In the genomic region with DNA sequence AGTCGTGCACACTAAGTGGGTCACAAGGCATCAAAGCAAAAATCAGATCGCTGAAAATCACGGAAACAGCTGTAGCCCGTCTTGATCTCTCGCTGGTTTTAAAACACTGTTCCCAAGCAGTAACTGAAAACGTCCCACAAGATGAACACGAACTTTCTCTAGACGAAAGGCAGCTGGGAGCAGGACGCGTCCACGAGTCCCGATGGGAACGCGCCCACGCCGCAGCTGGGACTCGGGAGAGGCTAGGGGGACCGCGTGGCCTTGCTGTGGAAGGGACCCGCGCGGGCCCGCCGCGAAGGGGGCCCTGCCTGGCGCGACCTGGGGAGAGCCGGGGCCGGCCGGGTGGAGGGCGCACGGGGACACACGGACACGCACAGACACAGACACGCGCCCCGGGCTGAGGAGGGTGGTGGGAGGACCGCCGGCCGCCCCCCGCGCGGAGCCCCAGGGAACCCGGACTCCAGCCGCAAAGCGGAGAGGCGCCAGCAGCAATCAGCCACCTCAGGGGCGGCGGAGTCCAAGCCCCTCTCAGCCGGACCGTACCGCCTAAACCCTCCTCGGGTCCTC, we compare ENCODE assay signal across 8 cellular contexts. TPM values are rescaled to one million over a fixed set of nuclear protein-coding genes. Genes with fewer than 3 reads are reported as not detected.
DNase-seq lines count a peak whose midpoint lies in the region; ATAC-seq, FAIRE-seq and TF ChIP-seq lines count a peak whose summit lies in the region.

No MANE protein-coding gene starts in this region.

- peak overlapping the region; percentile 99 for H3K4me3 Mint-ChIP-seq in astrocyte (ENCODE audit: unreplicated experiment)

- peaks cover 42% of the 10 kb centered on the region for H3K4me1 ChIP-seq in OCI-LY7 (ENCODE audit: insufficient read depth, low read length, poor library complexity, severe bottlenecking)
- H3K4me1 ChIP-seq in astrocyte (ENCODE audit: insufficient read depth, low read length) = peaks cover 29% of the 10 kb centered on the region
- peaks cover 2% of the 10 kb centered on the region; the same call in 1 of the 2 replicates for H3K4me1 ChIP-seq in iPS DF 6.9 (ENCODE audit: control insufficient read depth, insufficient read depth, low read length)
- peaks cover 4 to 13% (median 9%) of the 10 kb centered on the region in 3 donors for H3K4me1 ChIP-seq in skeletal muscle tissue (ENCODE audit: control insufficient read depth in 3 of 3, insufficient read depth in 3 of 3, low read length in 3 of 3)

- peak overlapping the region; percentile 89 for H3K4me2 ChIP-seq in OCI-LY7 (ENCODE audit: low read length)
- H3K4me2 ChIP-seq in astrocyte (ENCODE audit: low read length) = peak overlapping the region; percentile 86

- H3K9me3 ChIP-seq in OCI-LY7 (ENCODE audit: low read length) (no peaks in the 10 kb centered on the region), astrocyte (ENCODE audit: insufficient read depth, low read depth, low read length) (no peaks in the 10 kb centered on the region), iPS DF 6.9 (ENCODE audit: control insufficient read depth, insufficient read depth, low read length) (no peaks in the 10 kb centered on the region), skeletal muscle tissue (ENCODE audit: control insufficient read depth in 3 of 3, low read length in 3 of 3) (no peaks in the 10 kb centered on the region)

- TF ChIP-seq CTCF in OCI-LY7 (conservative IDR thresholded peaks at IDR 0.05; ENCODE audit: low read length) = no peak; the same call in 1 of the 2 replicates
- TF ChIP-seq CTCF in astrocyte (IDR thresholded peaks at IDR 0.05; ENCODE audit: insufficient read depth, low read depth, low read length) = no peak

- H3K36me3 ChIP-seq in OCI-LY7 (ENCODE audit: insufficient read depth, low read length) (peaks cover 90% of the 10 kb centered on the region), astrocyte (ENCODE audit: insufficient read depth, low read length) (no peaks in the 10 kb centered on the region), iPS DF 6.9 (ENCODE audit: control insufficient read depth, insufficient read depth, low read length) (no peaks in the 10 kb centered on the region), skeletal muscle tissue (ENCODE audit: control insufficient read depth in 3 of 3, insufficient read depth in 3 of 3, low read length in 3 of 3) (no peaks in the 10 kb centered on the region)

- H3K36me3 Mint-ChIP-seq in astrocyte (ENCODE audit: low read depth, unreplicated experiment) = peaks cover 4% of the 10 kb centered on the region

- H3K4me3 ChIP-seq in OCI-LY7 (ENCODE audit: low read depth, low read length, poor library complexity, severe bottlenecking) = peak overlapping the region; percentile 98
- H3K4me3 ChIP-seq in astrocyte (ENCODE audit: insufficient read depth, low read depth, low read length) = peak overlapping the region; percentile 95
- peak overlapping the region; percentile 97 for H3K4me3 ChIP-seq in iPS DF 6.9 (ENCODE audit: low read length)
- peak overlapping the region; percentile 71 to 90 (median 86) for H3K4me3 ChIP-seq in skeletal muscle tissue (ENCODE audit: low read length in 3 of 3)

- H3K9ac ChIP-seq in astrocyte (ENCODE audit: low read length) (peak overlapping the region; percentile 95), skeletal muscle tissue (ENCODE audit: low read depth in 1 of 3, low read length in 3 of 3) (peak overlapping the region; percentile 75 to 88 (median 85))

- FAIRE-seq in astrocyte (lab: Jason Lieb, UNC) = no peak

- POLR2A ChIA-PET in OCI-LY7 (lab: Charles Lee) = interaction anchor here (0.5 to 10.6 kb wide), 17 partner anchors 8 to 1039 kb away, joined by 3 to 226 read pairs (median 6); no protein-coding TSS in a partner anchor

- peak overlapping the region; percentile 75 for H3K27ac ChIP-seq in OCI-LY7 (ENCODE audit: low read depth, low read length, poor library complexity, severe bottlenecking)
- peak overlapping the region; percentile 89 for H3K27ac ChIP-seq in astrocyte (ENCODE audit: low read depth, low read length)
- H3K27ac ChIP-seq in iPS DF 6.9 (ENCODE audit: low read length) = no peak overlapping the region
- H3K27ac ChIP-seq in skeletal muscle tissue (ENCODE audit: low read depth, low read length) = peak overlapping the region; percentile 78

- no peaks in the 10 kb centered on the region for H3K9me3 Mint-ChIP-seq in astrocyte (ENCODE audit: unreplicated experiment)

- H3K27me3 ChIP-seq in astrocyte (ENCODE audit: insufficient read depth, low read length) = peaks cover 7% of the 10 kb centered on the region
- no peaks in the 10 kb centered on the region for H3K27me3 ChIP-seq in iPS DF 6.9 (ENCODE audit: control insufficient read depth, insufficient read depth, low read length)
- H3K27me3 ChIP-seq in skeletal muscle tissue (ENCODE audit: control insufficient read depth in 3 of 3, insufficient read depth in 3 of 3, low read length in 3 of 3) = no peaks in the 10 kb centered on the region

- H2AFZ ChIP-seq in OCI-LY7 (ENCODE audit: low read length) (no peak overlapping the region), astrocyte (ENCODE audit: low read depth, low read length) (peak overlapping the region; percentile 75)

- intact Hi-C loops in OCI-LY7 (cut with micrococcal nuclease; ENCODE audit: unreplicated experiment) = loop anchor here (1.0 to 10.0 kb wide), 5 partner anchors 38 to 1124 kb away; partner anchors contain the start of gene SLC39A10

- H3K9me2 ChIP-seq in OCI-LY7 (ENCODE audit: insufficient read depth, low read length) = no peaks in the 10 kb centered on the region

- no TSS peak for BruUV-seq in OCI-LY7 (replicated peaks; lab: Mats Ljungman, UMichigan)

- DNase-seq in stimulated activated CD4-positive, alpha-beta T cell treated with anti-CD3 and anti-CD28 coated beads, Interleukin-2, amount 100 ng/mL, for 4 hours (ENCODE audit: low read depth) = peak; percentile 29
- DNase-seq in stimulated activated CD4-positive, alpha-beta T cell treated with anti-CD3 and anti-CD28 coated beads, Interleukin-1b, Interleukin-23, amount 100 ng/mL, for 48 hours = no peak
- DNase-seq in OCI-LY7 (ENCODE audit: low spot score) (peak; percentile 63), astrocyte (ENCODE audit: low read depth) (peak; percentile 46), iPS DF 6.9 (ENCODE audit: low read depth, low spot score) (no peak), 8988T (no peak)

- peaks cover 98% of the 10 kb centered on the region for H3K79me2 ChIP-seq in OCI-LY7 (ENCODE audit: insufficient read depth, low read depth, low read length)
- peaks cover 54% of the 10 kb centered on the region for H3K79me2 ChIP-seq in astrocyte (ENCODE audit: insufficient read depth, low read length)

- WGBS in iPS DF 6.9 (ENCODE audit: insufficient coverage, insufficient read length) = no CpG with 5 or more reads among the region's 53 CpGs

- H3K27me3 Mint-ChIP-seq in astrocyte (ENCODE audit: low read depth, unreplicated experiment) = peaks cover 9% of the 10 kb centered on the region

- CTCF ChIA-PET in OCI-LY7 (lab: Charles Lee; ENCODE audit: unreplicated experiment) = interaction anchor here (0.7 kb wide), 1 partner anchor 525 kb away, joined by 6 read pairs; no protein-coding TSS in a partner anchor

- peak; percentile 7 for ATAC-seq in HG02798 (IDR thresholded peaks at IDR 0.05; ENCODE audit: poor library complexity, unreplicated experiment)

- peak overlapping the region; percentile 92 for H3K27ac Mint-ChIP-seq in astrocyte (ENCODE audit: unreplicated experiment)

- H4K20me1 ChIP-seq in OCI-LY7 (ENCODE audit: insufficient read depth, low read length) (peaks cover 43% of the 10 kb centered on the region), astrocyte (ENCODE audit: insufficient read depth, low read length) (no peaks in the 10 kb centered on the region)

- H3K4me1 Mint-ChIP-seq in astrocyte (ENCODE audit: low read depth, unreplicated experiment) = peaks cover 16% of the 10 kb centered on the region

RNA-seq across cellular contexts. Expression of gene STK17B, which starts 0.6 kb away (rescaled TPM):
- 87.4 and 95.0 TPM in 2 replicates for total RNA-seq in OCI-LY7 (2014; rRNA removed; shearing (Covaris generic))
- 148 and 182 TPM in 2 replicates for total RNA-seq in OCI-LY7 (2022)
- total RNA-seq in astrocyte = 42.6 and 51.7 TPM in 2 replicates
- total RNA-seq in skeletal muscle tissue = 15.7 TPM

Comparison
In these comparisons a context has a peak if more than half of its experiments do, and no peak if none do; other contexts are left out.
1. DNase-seq: peak in stimulated activated CD4-positive, alpha-beta T cell treated with anti-CD3 and anti-CD28 coated beads, Interleukin-2, amount 100 ng/mL, for 4 hours (single experiment), OCI-LY7 (single experiment) and astrocyte (single experiment); none in stimulated activated CD4-positive, alpha-beta T cell treated with anti-CD3 and anti-CD28 coated beads, Interleukin-1b, Interleukin-23, amount 100 ng/mL, for 48 hours (single experiment), iPS DF 6.9 (single experiment) and 8988T (single experiment).
2. Peak in every context shown above with its lines, with median percentiles within 50 percentile points of each other: H3K4me3 ChIP-seq.